Comparison of ENCODE assay signal across 8 cellular contexts in the genomic region with DNA sequence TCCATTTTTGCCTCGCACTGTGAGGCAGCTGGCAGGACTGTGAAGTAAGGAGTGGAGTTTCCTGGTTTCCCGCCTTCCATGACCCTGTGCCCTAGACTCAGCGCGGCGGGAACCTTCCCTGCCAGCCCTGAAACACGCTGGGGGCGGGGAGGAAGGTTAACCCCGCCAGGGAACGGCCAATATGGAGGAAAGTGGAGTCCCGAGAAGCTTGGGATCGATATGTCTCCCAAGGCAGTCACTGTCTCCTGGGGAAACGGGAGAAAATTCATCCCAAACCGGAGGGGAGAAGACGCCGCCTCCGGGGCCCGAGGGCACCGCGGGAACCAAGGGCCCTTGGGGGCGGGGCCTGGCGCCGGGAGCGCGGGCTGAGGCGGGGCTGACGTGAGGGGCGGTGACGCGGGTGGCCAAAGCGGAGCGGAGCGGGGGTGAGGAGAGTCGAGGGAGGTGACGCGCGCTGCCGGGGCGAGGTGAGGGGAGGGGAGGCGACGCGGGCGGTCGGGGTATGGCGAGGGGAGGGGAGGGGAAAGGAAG. TPM values are rescaled to one million over a fixed set of nuclear protein-coding genes. Genes with fewer than 3 reads are reported as not detected.
DNase-seq lines count a peak whose midpoint lies in the region; ATAC-seq and TF ChIP-seq lines count a peak whose summit lies in the region.

HMCES (plus strand) TSS at position 432 of the 531 bp plus-strand sequence. CDS start 863 bp downstream, outside the sequence.

- peak within 1 kb of the TSS; percentile 69 for H2AFZ ChIP-seq in parathyroid adenoma

- peak within 1 kb of the TSS; percentile 92 for H3K4me3 ChIP-seq in cardiac muscle cell
- peak within 1 kb of the TSS; percentile 68 for H3K4me3 ChIP-seq in parathyroid adenoma (ENCODE audit: low read depth, low read length)
- H3K4me3 ChIP-seq in thyroid gland (replicated peaks in 1 of 3): peak within 1 kb of the TSS; percentile 66 to 99 (median 85)

- TF ChIP-seq CTCF in cardiac muscle cell (IDR thresholded peaks at IDR 0.05; ENCODE audit: low read depth, low read length) (no peak), parathyroid adenoma (IDR thresholded peaks at IDR 0.05) (no peak), thyroid gland (IDR thresholded peaks at IDR 0.05) (peak in 2 of 6 experiments; percentile 10 to 14)

- H3K9ac ChIP-seq in parathyroid adenoma: peak within 1 kb of the TSS; percentile 78

- H3K4me2 ChIP-seq in parathyroid adenoma (ENCODE audit: low read length): peak within 1 kb of the TSS; percentile 77

- H3K9me3 ChIP-seq in cardiac muscle cell (ENCODE audit: low read depth): no peaks in the 10 kb centered on the region
- H3K9me3 ChIP-seq in parathyroid adenoma (ENCODE audit: control insufficient read depth, low read length): no peaks in the 10 kb centered on the region
- no peaks in the 10 kb centered on the region for H3K9me3 ChIP-seq in thyroid gland

- DNase-seq in GF-D8 (lab: John Stamatoyannopoulos, UW): peak; percentile 66
- peak; percentile 94 for DNase-seq in NCI-H146 treated with DMSO at 0.1 percent for 48 hours (lab: John Stamatoyannopoulos, UW; ENCODE audit: unreplicated experiment)
- DNase-seq in T-helper 1 cell: peak; percentile 91 to 95 (median 94)
- DNase-seq in cardiac muscle cell (ENCODE audit: low read depth in 1 of 2, low spot score in 1 of 2): peak; percentile 89 to 97
- peak; percentile 92 to 93 for DNase-seq in thyroid gland

- peak in 1 of 2 donors; percentile 80 for TF ChIP-seq POLR2A in thyroid gland (IDR thresholded peaks at IDR 0.05)

- H3K79me2 ChIP-seq in parathyroid adenoma: peaks cover 11% of the 10 kb centered on the region

- peak; percentile 41 for ATAC-seq in HG02763 (IDR thresholded peaks at IDR 0.05; ENCODE audit: unreplicated experiment)

- H3K27me3 ChIP-seq in cardiac muscle cell (no peaks in the 10 kb centered on the region), parathyroid adenoma (ENCODE audit: control insufficient read depth, insufficient read depth, low read length) (no peaks in the 10 kb centered on the region), thyroid gland (no peaks in the 10 kb centered on the region)

- 1% methylated on average over 32 to 44 of the region's 44 CpGs for WGBS in adipose tissue, 3 donors
- 1 to 2% methylated on average over 29 to 35 of the region's 44 CpGs for WGBS in thyroid gland, 2 donors

- intact Hi-C loops in thyroid gland (cut with DNase I): loop anchor here (5.0 kb wide), 1 partner anchor 34 kb away; no protein-coding TSS in a partner anchor

- H3K4me1 ChIP-seq in cardiac muscle cell (ENCODE audit: low read depth): peaks cover 7% of the 10 kb centered on the region
- no peaks in the 10 kb centered on the region for H3K4me1 ChIP-seq in parathyroid adenoma
- H3K4me1 ChIP-seq in thyroid gland: peaks cover 5 to 13% of the 10 kb centered on the region in 2 donors

- H3K36me3 ChIP-seq in cardiac muscle cell (peaks cover 34% of the 10 kb centered on the region), parathyroid adenoma (ENCODE audit: control insufficient read depth, insufficient read depth, low read length) (no peaks in the 10 kb centered on the region), thyroid gland (peaks cover 24 to 38% of the 10 kb centered on the region in 2 donors)

- peak within 1 kb of the TSS; percentile 59 for H3K27ac ChIP-seq in adipose tissue (ENCODE audit: low read depth, low read length)
- H3K27ac ChIP-seq in cardiac muscle cell: peak within 1 kb of the TSS; percentile 95
- H3K27ac ChIP-seq in parathyroid adenoma: peak within 1 kb of the TSS; percentile 71
- peak within 1 kb of the TSS; percentile 87 to 95 (median 93) for H3K27ac ChIP-seq in thyroid gland

RNA-seq across cellular contexts. Expression of gene HMCES, which starts in this region (rescaled TPM):
- polyA plus RNA-seq in adipose tissue: 10 to 100 TPM; 10.4 to 41.6 (median 28.6) TPM
- 45.2 and 50.9 TPM in 2 replicates for total RNA-seq in cardiac muscle cell
- 53.0 and 59.8 TPM in 2 replicates for polyA plus RNA-seq in cardiac muscle cell
- total RNA-seq in thyroid gland: 10 to 100 TPM; 23.7 to 30.9 (median 26.0) TPM

Comparison
In these comparisons a context has a peak if more than half of its experiments do, and no peak if none do; other contexts are left out.
1. Peak in every context shown above with its lines: DNase-seq, ATAC-seq, H3K4me3 ChIP-seq and H3K27ac ChIP-seq.